30 cellular contexts compared by ENCODE assay signal in the genomic region with DNA sequence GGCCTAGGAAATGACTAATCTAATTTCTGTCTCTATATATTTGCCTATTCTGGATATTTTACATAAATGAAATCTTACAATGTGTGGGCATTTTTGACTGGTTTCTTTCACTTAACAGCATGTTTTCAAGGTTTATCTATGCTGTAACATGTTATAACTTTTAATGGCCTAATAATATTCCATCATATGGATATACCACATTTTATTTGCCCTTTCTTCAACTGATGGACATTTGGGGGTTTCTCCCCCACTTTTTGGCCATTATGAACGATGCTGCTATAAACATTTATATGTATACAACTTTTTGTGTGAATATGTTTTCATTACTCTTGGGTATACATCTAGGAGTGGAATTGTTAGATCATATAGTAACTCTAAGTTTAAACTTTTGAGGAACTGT.
"Had no signal": no experiment of that assay in that cellular context is flagged by ENCODE, and none has a peak within 500 bp of the region (broad histone marks: within the 10 kb centered on the region; RNA-seq: fewer than 3 reads in every experiment).

No MANE protein-coding gene starts in this region.

- H3K27ac ChIP-seq: adrenal gland, ascending aorta, body of pancreas, brain microvascular endothelial cell, breast epithelium, cardiac muscle cell had no signal

- H3K9me3 ChIP-seq: adrenal gland had no signal

- ATAC-seq: activated naive CD4-positive, alpha-beta T cell treated with anti-CD3 and anti-CD28 coated beads, Interleukin-2, amount 50 U/mL, for 72 hours; activated naive CD8-positive, alpha-beta T cell treated with anti-CD3 and anti-CD28 coated beads, Interleukin-2, amount 50 U/mL, for 24 hours; activated T-cell treated with anti-CD3 and anti-CD28 coated beads, Interleukin-2, amount 50 U/mL, for 4 hours; activated T-cell treated with anti-CD3 and anti-CD28 coated beads, Interleukin-2, amount 50 U/mL, for 72 hours; activated T-helper 17 cell treated with anti-CD3 and anti-CD28 coated beads, Interleukin-2, amount 50 U/mL, for 72 hours; body of pancreas had no signal

- H3K4me1 ChIP-seq: ascending aorta, body of pancreas, breast epithelium had no signal

- H3K36me3 ChIP-seq: adrenal gland, ascending aorta, brain microvascular endothelial cell, breast epithelium, cardiac muscle cell had no signal

- H3K4me3 ChIP-seq: adrenal gland, ascending aorta, body of pancreas, breast epithelium, cardiac muscle cell had no signal

- H3K27me3 ChIP-seq: adrenal gland, ascending aorta, body of pancreas, brain microvascular endothelial cell, breast epithelium, cardiac muscle cell had no signal

- DNase-seq: activated effector memory CD4-positive, alpha-beta T cell treated with anti-CD3 and anti-CD28 coated beads, Interleukin-2, amount 50 U/mL, for 16 hours; activated effector memory CD4-positive, alpha-beta T cell treated with Interleukin-2 at 50 U/mL for 16 hours; activated gamma-delta T cell; activated gamma-delta T cell treated with Interleukin-2 at 50 U/mL for 16 hours; activated naive CD4-positive, alpha-beta T cell; activated naive CD4-positive, alpha-beta T cell treated with anti-CD3 and anti-CD28 coated beads for 36 hours; activated naive CD4-positive, alpha-beta T cell treated with anti-CD3 and anti-CD28 coated beads, Interleukin-2, amount 10 ng/mL, durations not matched to agents 7 days and 5 days; activated naive CD4-positive, alpha-beta T cell treated with anti-CD3 and anti-CD28 coated beads, Interleukin-2, amount 50 U/mL, for 16 hours; activated naive CD4-positive, alpha-beta T cell treated with Interleukin-2 at 50 U/mL for 16 hours; activated naive CD8-positive, alpha-beta T cell treated with anti-CD3 and anti-CD28 coated beads for 36 hours; activated naive CD8-positive, alpha-beta T cell treated with anti-CD3 and anti-CD28 coated beads, Interleukin-2, amount 10 ng/mL, durations not matched to agents 7 days and 5 days; activated naive CD8-positive, alpha-beta T cell treated with anti-CD3 and anti-CD28 coated beads, Interleukin-2, amount 50 U/mL, for 24 hours; activated T-cell treated with anti-CD3 and anti-CD28 coated beads, Interleukin-2, amount 50 U/mL, for 4 hours; activated T-cell treated with anti-CD3 and anti-CD28 coated beads, Interleukin-2, amount 50 U/mL, for 48 hours; activated T-cell treated with anti-CD3 and anti-CD28 coated beads, Interleukin-2, amount 50 U/mL, for 72 hours; adrenal gland; amniotic stem cell; amygdala; anterior cingulate cortex; aorta; body of pancreas; brain microvascular endothelial cell; caudate nucleus; central memory CD4-positive, alpha-beta T cell; cerebellar nuclear complex had no signal
